Comparison of ENCODE assay signal across 20 cellular contexts in the genomic region with DNA sequence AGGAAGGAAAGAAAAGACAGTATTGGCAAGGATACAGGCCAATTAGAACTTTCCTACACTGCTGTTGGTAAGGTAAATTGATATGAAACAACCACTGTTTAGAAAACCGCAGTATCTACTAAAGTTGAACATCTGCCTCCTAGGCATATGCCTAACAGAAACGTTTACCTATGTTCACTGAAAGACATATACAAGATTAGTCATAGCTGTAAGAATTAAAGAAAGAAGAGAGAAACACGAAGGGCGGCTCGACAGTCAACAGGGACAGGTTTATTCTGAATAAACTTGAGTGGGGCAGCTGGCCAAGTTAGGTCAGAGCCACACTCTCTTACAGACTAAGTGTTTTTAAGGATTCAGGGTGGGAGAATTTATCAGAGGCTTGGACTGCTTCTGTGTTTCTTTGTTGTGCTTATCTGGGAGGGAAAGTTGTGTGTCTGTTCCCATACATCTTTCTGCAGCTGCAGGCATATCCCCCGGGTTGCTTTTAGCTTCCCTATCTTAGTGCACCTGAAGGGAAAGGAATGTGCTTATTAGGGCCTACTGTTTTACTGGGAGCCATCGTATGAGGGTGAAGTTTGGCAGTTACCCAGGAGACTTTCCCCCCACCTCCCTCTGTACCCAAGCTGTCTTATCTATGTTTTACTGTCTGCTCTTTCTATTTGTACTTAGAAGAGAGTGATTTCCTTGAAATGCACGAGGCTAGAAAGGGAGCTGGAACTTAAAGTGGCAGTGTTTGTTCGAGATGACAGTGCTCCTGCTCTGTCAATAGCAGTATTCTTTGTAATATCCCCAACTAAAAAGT. TPM values are rescaled to one million over a fixed set of nuclear protein-coding genes. Genes with fewer than 3 reads are reported as not detected.
A peak's percentile ranks its signal among the peaks of the same experiment; 100 is the strongest.
DNase-seq lines count a peak whose midpoint lies in the region; ATAC-seq, FAIRE-seq and TF ChIP-seq lines count a peak whose summit lies in the region.
"Had no signal": no experiment of that assay in that cellular context is flagged by ENCODE, and none has a peak within 500 bp of the region (broad histone marks: within the 10 kb centered on the region; RNA-seq: fewer than 3 reads in every experiment).

No MANE protein-coding gene starts in this region.

- no peaks in the 10 kb centered on the region for H3K27me3 Mint-ChIP-seq in effector memory CD8-positive, alpha-beta T cell
- H3K27me3 Mint-ChIP-seq: naive thymus-derived CD8-positive, alpha-beta T cell had no signal

- DNase-seq in ELF-1 (ENCODE audit: low read depth, low spot score): peak; percentile 28
- peak; percentile 36 for DNase-seq in NCI-H1436 treated with DMSO at 0.1 percent for 48 hours (lab: John Stamatoyannopoulos, UW)
- DNase-seq in bronchial epithelial cell (ENCODE audit: low read depth): peak; percentile 68
- peak in 1 of 3 donors; percentile 35 for DNase-seq in mucosa of descending colon
- no peak for DNase-seq in NCI-H2227 (lab: John Stamatoyannopoulos, UW; ENCODE audit: unreplicated experiment)
- no peak for DNase-seq in Ammon's horn (ENCODE audit: low spot score)
- DNase-seq in effector memory CD8-positive, alpha-beta T cell: no peak
- DNase-seq: lower lobe of right lung; naive thymus-derived CD8-positive, alpha-beta T cell; NCI-H2029; NCI-H524 treated with DMSO at 0.1 percent for 48 hours; posterior cingulate gyrus; SJCRH30; stimulated activated CD4-positive, alpha-beta T cell treated with anti-CD3 and anti-CD28 coated beads, Interleukin-4, amount 100 ng/mL, for 24 hours; T-helper 2 cell had no signal

- no peak overlapping the region for H3K27ac Mint-ChIP-seq in effector memory CD8-positive, alpha-beta T cell
- H3K27ac Mint-ChIP-seq: activated naive CD4-positive, alpha-beta T cell treated with anti-CD3 and anti-CD28 coated beads, Interleukin-2, amount 50 U/mL, for 72 hours; naive thymus-derived CD8-positive, alpha-beta T cell had no signal

- no peak overlapping the region for H3K4me3 ChIP-seq in bronchial epithelial cell (ENCODE audit: low read depth, low read length)
- H3K4me3 ChIP-seq in mucosa of descending colon: no peak overlapping the region
- H3K4me3 ChIP-seq: lower lobe of right lung, SJCRH30, smooth muscle cell had no signal

- H3K36me3 Mint-ChIP-seq in effector memory CD8-positive, alpha-beta T cell (ENCODE audit: insufficient read depth): no peaks in the 10 kb centered on the region

- FAIRE-seq in bronchial epithelial cell (lab: Jason Lieb, UNC): no peak

- H3K36me3 ChIP-seq in bronchial epithelial cell (ENCODE audit: control insufficient read depth, insufficient read depth, low read length): no peaks in the 10 kb centered on the region
- no peaks in the 10 kb centered on the region for H3K36me3 ChIP-seq in mucosa of descending colon (ENCODE audit: low read depth)
- H3K36me3 ChIP-seq: lower lobe of right lung, SJCRH30 had no signal

- intact Hi-C loops in mucosa of descending colon (cut with DNase I, micrococcal nuclease): no loop called here

- no peaks in the 10 kb centered on the region for H3K27me3 ChIP-seq in bronchial epithelial cell (ENCODE audit: control insufficient read depth, insufficient read depth, low read length)
- H3K27me3 ChIP-seq: SJCRH30 had no signal

- peaks cover 16% of the 10 kb centered on the region for H3K4me1 ChIP-seq in mucosa of descending colon (ENCODE audit: low read depth)
- H3K4me1 ChIP-seq: SJCRH30 had no signal

- TF ChIP-seq CTCF in bronchial epithelial cell (IDR thresholded peaks at IDR 0.05; ENCODE audit: insufficient read depth, low read length, severe bottlenecking) (no peak), mucosa of descending colon (IDR thresholded peaks at IDR 0.05) (no peak)

- H3K4me3 Mint-ChIP-seq in effector memory CD8-positive, alpha-beta T cell: no peak overlapping the region
- H3K4me3 Mint-ChIP-seq: brain; naive thymus-derived CD8-positive, alpha-beta T cell had no signal

- no peaks in the 10 kb centered on the region for H3K4me1 Mint-ChIP-seq in effector memory CD8-positive, alpha-beta T cell (ENCODE audit: low read depth in 2 of 2)
- H3K4me1 Mint-ChIP-seq: naive thymus-derived CD8-positive, alpha-beta T cell had no signal

- H3K9me3 ChIP-seq in mucosa of descending colon: peaks cover 10% of the 10 kb centered on the region

- peaks cover 0 to 5% of the 10 kb centered on the region in 2 donors for H3K9me3 Mint-ChIP-seq in effector memory CD8-positive, alpha-beta T cell

- ATAC-seq in mucosa of descending colon (peak; percentile 75), GM19324 (IDR thresholded peaks at IDR 0.05; ENCODE audit: low FRiP score, unreplicated experiment) (no peak)
- ATAC-seq in effector memory CD8-positive, alpha-beta T cell (replicated peaks): no peak
- ATAC-seq: activated naive CD4-positive, alpha-beta T cell treated with anti-CD3 and anti-CD28 coated beads, Interleukin-2, amount 50 U/mL, for 72 hours; esophagus mucosa; naive thymus-derived CD8-positive, alpha-beta T cell had no signal

RNA-seq across cellular contexts. Expression of gene PROCR, which starts 20.4 kb away (rescaled TPM):
- total RNA-seq in bronchial epithelial cell (61.3 and 127 TPM in 2 replicates), mucosa of descending colon (10 to 100 TPM in 2 of 3 donors, 1 to 10 TPM in 1; 6.1 to 15.0 (median 11.7) TPM)

RNA-seq across cellular contexts. Expression of gene MMP24, which starts 34.2 kb away (rescaled TPM):
- total RNA-seq in bronchial epithelial cell (under 0.01 TPM in 1 of 2 replicates, not detected in the other), mucosa of descending colon (under 1 TPM; 0.24 to 0.70 (median 0.58) TPM)
- total RNA-seq: activated naive CD4-positive, alpha-beta T cell treated with anti-CD3 and anti-CD28 coated beads, Interleukin-2, amount 50 U/mL, for 72 hours; naive thymus-derived CD8-positive, alpha-beta T cell; SJCRH30 had no signal

RNA-seq across cellular contexts. Expression of gene EDEM2, which starts 45.1 kb away (rescaled TPM):
- 36.3 and 63.0 TPM in 2 replicates for total RNA-seq in bronchial epithelial cell
- 10 to 100 TPM; 17.9 to 32.1 (median 22.5) TPM for total RNA-seq in mucosa of descending colon

Comparison
In these comparisons a context has a peak if more than half of its experiments do, and no peak if none do; other contexts are left out.
1. DNase-seq: peak in ELF-1 (single experiment), NCI-H1436 treated with DMSO at 0.1 percent for 48 hours (single experiment) and bronchial epithelial cell (single experiment); none in NCI-H2227 (single experiment), Ammon's horn (single experiment) and effector memory CD8-positive, alpha-beta T cell (0 of 3).